Comparison of ENCODE assay signal across 8 cellular contexts in genomic region chr6:25601797-25602679, GRCh38. TPM values are rescaled to one million over a fixed set of nuclear protein-coding genes. Genes with fewer than 3 reads are reported as not detected.
DNase-seq lines count a peak whose midpoint lies in the region; ATAC-seq and TF ChIP-seq lines count a peak whose summit lies in the region.

No MANE protein-coding gene starts in this region.

- H3K4me3 Mint-ChIP-seq in H9, result no peak overlapping the region

- H3K9me3 Mint-ChIP-seq in H9, result no peaks in the 10 kb centered on the region

- peaks cover 3 to 5% (median 3%) of the 10 kb centered on the region in 3 experiments; a peak in 6 of 7 replicates for H3K36me3 Mint-ChIP-seq in H9 (ENCODE audit: insufficient read depth in 1 of 3, low read depth in 3 of 3)

- H3K27ac ChIP-seq in H9 (ENCODE audit: insufficient read length, low read depth, low read length), result no peak overlapping the region

- H3K9me3 ChIP-seq in H9 (ENCODE audit: control insufficient read depth, low read depth, low read length), result no peaks in the 10 kb centered on the region

- H3K56ac ChIP-seq in H9 (ENCODE audit: insufficient read length, low read depth, low read length), result no peak overlapping the region

- H3K23ac ChIP-seq in H9 (ENCODE audit: insufficient read length, low read depth, low read length), result no peak overlapping the region

- H4K8ac ChIP-seq in H9 (replicated peaks; ENCODE audit: insufficient read length, low read depth, low read length), result no peak overlapping the region

- no peak overlapping the region for H3K9ac ChIP-seq in H9 (ENCODE audit: extremely low read depth, insufficient read length, low read length)

- no peak overlapping the region for H3K18ac ChIP-seq in H9 (ENCODE audit: insufficient read length, low read depth, low read length)

- 0 out of 7 replicates have a peak overlapping the region, but pooled peaks of 1 of the 3 experiments have one; percentile 10 for H3K27ac Mint-ChIP-seq in H9

- no peaks in the 10 kb centered on the region for H3K79me1 ChIP-seq in H9 (ENCODE audit: insufficient read depth, low read depth, low read length, poor library complexity, severe bottlenecking)

- no peak overlapping the region for H4K91ac ChIP-seq in H9 (ENCODE audit: insufficient read length, low read depth, low read length)

- H3T11ph ChIP-seq in H9 (ENCODE audit: low read length), result no peak overlapping the region

- H3K27me3 ChIP-seq in H9 (ENCODE audit: insufficient read depth, low read length), result no peaks in the 10 kb centered on the region

- H2BK15ac ChIP-seq in H9 (ENCODE audit: low read depth, low read length), result no peak overlapping the region

- TF ChIP-seq CTCF in H9 (conservative IDR thresholded peaks at IDR 0.05), result peak; percentile 81

- peaks cover 6 to 7% of the 10 kb centered on the region in 2 experiments; a peak in 3 of 4 replicates for H3K4me1 Mint-ChIP-seq in H9

- no CpG with 5 or more reads among the region's 4 CpGs for WGBS in H9 (ENCODE audit: extremely low coverage, insufficient read length, low lambda C conversion rate)

- no peaks in the 10 kb centered on the region for H3K79me2 ChIP-seq in H9 (ENCODE audit: insufficient read depth, low read length)

- no peak overlapping the region for H2BK5ac ChIP-seq in H9 (ENCODE audit: insufficient read length, low read length)

- H2BK20ac ChIP-seq in H9 (ENCODE audit: low read depth, low read length, poor library complexity, severe bottlenecking), result no peak overlapping the region

- H3K4ac ChIP-seq in H9 (ENCODE audit: low read depth, low read length), result no peak overlapping the region

- no peaks in the 10 kb centered on the region for H3K4me1 ChIP-seq in H9 (ENCODE audit: insufficient read depth, low read length)

- H3K4me2 ChIP-seq in H9 (ENCODE audit: insufficient read depth, insufficient read length, low read length), result no peak overlapping the region

- no peak overlapping the region for H3K14ac ChIP-seq in H9 (ENCODE audit: insufficient read depth, low read length)

- H2AFZ ChIP-seq in H9 (ENCODE audit: low read length), result no peak overlapping the region

- no peak overlapping the region for H2BK120ac ChIP-seq in H9 (ENCODE audit: low read depth, low read length, poor library complexity, severe bottlenecking)

- H4K5ac ChIP-seq in H9 (ENCODE audit: insufficient read length, low read depth, low read length), result no peak overlapping the region

- no peak for ATAC-seq in HG03196 (IDR thresholded peaks at IDR 0.05; ENCODE audit: unreplicated experiment)
- ATAC-seq in HG02588 (IDR thresholded peaks at IDR 0.05; ENCODE audit: unreplicated experiment), result no peak

- H3K27me3 Mint-ChIP-seq in H9 (ENCODE audit: low read depth), result no peaks in the 10 kb centered on the region

- H2BK12ac ChIP-seq in H9 (ENCODE audit: insufficient read length, low read depth, low read length), result no peak overlapping the region

- H4K20me1 ChIP-seq in H9 (ENCODE audit: control insufficient read depth, insufficient read depth, insufficient read length), result no peaks in the 10 kb centered on the region

- no peaks in the 10 kb centered on the region for H3K23me2 ChIP-seq in H9 (ENCODE audit: insufficient read length, low read depth, low read length, poor library complexity, severe bottlenecking)

- peak; percentile 83 to 84 for DNase-seq in AML-193 (lab: John Stamatoyannopoulos, UW)
- DNase-seq in H9, result no peak
- DNase-seq in NCI-H82 (lab: John Stamatoyannopoulos, UW), result peak; percentile 76
- DNase-seq in cerebellum (ENCODE audit: low spot score), result peak; percentile 39
- peak; percentile 64 for DNase-seq in midbrain (lab: John Stamatoyannopoulos, UW)
- DNase-seq in ecto neural progenitor cell (ENCODE audit: low spot score), result no peak

- H2AK5ac ChIP-seq in H9 (ENCODE audit: insufficient read length, low read length), result no peak overlapping the region

RNA-seq across cellular contexts. Expression of gene SCGN, which starts 50.0 kb away (rescaled TPM):
- total RNA-seq in H9 (2021), result not detected in 2 replicates
- total RNA-seq in cerebellum, result 0.36 TPM

Comparison
In these comparisons a context has a peak if more than half of its experiments do, and no peak if none do; other contexts are left out.
1. DNase-seq: peak in AML-193 (2 of 2), NCI-H82 (single experiment), cerebellum (single experiment) and midbrain (single experiment); none in H9 (single experiment) and ecto neural progenitor cell (single experiment).